In the genomic region with DNA sequence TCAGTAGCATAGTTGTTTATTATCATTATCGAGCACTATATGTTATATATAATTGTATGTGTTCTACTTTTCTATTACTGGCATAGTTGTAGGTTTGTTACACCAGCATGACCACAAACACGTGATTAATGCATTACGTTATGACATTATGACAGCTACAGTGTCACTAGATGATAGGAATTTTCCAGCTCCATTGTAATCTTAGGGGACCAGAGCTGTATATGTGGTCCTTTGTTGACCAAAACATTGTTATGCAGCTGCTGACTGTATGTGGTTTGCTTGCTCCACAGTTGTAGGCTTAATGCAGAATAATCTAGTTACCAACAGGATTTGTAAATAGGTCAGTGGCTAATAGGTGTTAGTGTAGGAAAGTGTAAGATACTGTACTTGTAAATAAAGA, we compare ENCODE assay signal across 13 cellular contexts.
"Had no signal": no experiment of that assay in that cellular context is flagged by ENCODE, and none has a peak within 500 bp of the region (broad histone marks: within the 10 kb centered on the region; RNA-seq: fewer than 3 reads in every experiment).

No MANE protein-coding gene starts in this region.

- H3K36me3 ChIP-seq: adrenal gland, colonic mucosa, right lobe of liver, thoracic aorta had no signal

- H3K27me3 ChIP-seq: adrenal gland, colonic mucosa, esophagus squamous epithelium, right lobe of liver had no signal

- H3K27me3 Mint-ChIP-seq: activated CD8-positive, alpha-beta memory T cell treated with anti-CD3 and anti-CD28 coated beads, Interleukin-2, amount 10 ng/mL, durations not matched to agents 7 days and 5 days; activated naive CD4-positive, alpha-beta T cell treated with anti-CD3 and anti-CD28 coated beads, Interleukin-2, amount 50 U/mL, for 24 hours; activated T-cell treated with anti-CD3 and anti-CD28 coated beads, Interleukin-2, amount 50 U/mL, for 24 hours; stimulated activated naive CD8-positive, alpha-beta T cell treated with anti-CD3 and anti-CD28 coated beads, Interleukin-15, amount 100 ng/mL, for 72 hours had no signal

- H3K4me3 Mint-ChIP-seq: activated CD8-positive, alpha-beta memory T cell treated with anti-CD3 and anti-CD28 coated beads, Interleukin-2, amount 10 ng/mL, durations not matched to agents 7 days and 5 days; activated naive CD4-positive, alpha-beta T cell treated with anti-CD3 and anti-CD28 coated beads, Interleukin-2, amount 50 U/mL, for 24 hours; activated T-cell treated with anti-CD3 and anti-CD28 coated beads, Interleukin-2, amount 50 U/mL, for 24 hours; stimulated activated naive CD8-positive, alpha-beta T cell treated with anti-CD3 and anti-CD28 coated beads, Interleukin-15, amount 100 ng/mL, for 72 hours had no signal

- DNase-seq: activated CD4-positive, alpha-beta T cell treated with anti-CD3 and anti-CD28 coated beads, Interleukin-2, amount 50 U/mL, for 48 hours; activated CD8-positive, alpha-beta memory T cell treated with anti-CD3 and anti-CD28 coated beads, Interleukin-2, amount 10 ng/mL, durations not matched to agents 7 days and 5 days; activated T-cell treated with anti-CD3 and anti-CD28 coated beads, Interleukin-2, amount 50 U/mL, for 24 hours; adrenal gland; caudate nucleus; colonic mucosa; esophagus squamous epithelium; right lobe of liver; stimulated activated CD4-positive, alpha-beta T cell treated with anti-CD3 and anti-CD28 coated beads, Interleukin-1b, Interleukin-23, amount 100 ng/mL, for 48 hours; stimulated activated naive CD8-positive, alpha-beta T cell treated with anti-CD3 and anti-CD28 coated beads, Interleukin-15, amount 100 ng/mL, for 72 hours had no signal

- H3K4me1 Mint-ChIP-seq: activated CD8-positive, alpha-beta memory T cell treated with anti-CD3 and anti-CD28 coated beads, Interleukin-2, amount 10 ng/mL, durations not matched to agents 7 days and 5 days; activated naive CD4-positive, alpha-beta T cell treated with anti-CD3 and anti-CD28 coated beads, Interleukin-2, amount 50 U/mL, for 24 hours; stimulated activated naive CD8-positive, alpha-beta T cell treated with anti-CD3 and anti-CD28 coated beads, Interleukin-15, amount 100 ng/mL, for 72 hours had no signal

- H3K27ac Mint-ChIP-seq: activated CD8-positive, alpha-beta memory T cell treated with anti-CD3 and anti-CD28 coated beads, Interleukin-2, amount 10 ng/mL, durations not matched to agents 7 days and 5 days; activated naive CD4-positive, alpha-beta T cell treated with anti-CD3 and anti-CD28 coated beads, Interleukin-2, amount 50 U/mL, for 24 hours; activated T-cell treated with anti-CD3 and anti-CD28 coated beads, Interleukin-2, amount 50 U/mL, for 24 hours; stimulated activated naive CD8-positive, alpha-beta T cell treated with anti-CD3 and anti-CD28 coated beads, Interleukin-15, amount 100 ng/mL, for 72 hours had no signal

- H3K27ac ChIP-seq: adrenal gland, colonic mucosa, esophagus squamous epithelium, right lobe of liver, thoracic aorta, VCaP had no signal

- H3K4me3 ChIP-seq: adrenal gland, colonic mucosa, esophagus squamous epithelium, right lobe of liver, thoracic aorta had no signal

- H3K9me3 ChIP-seq: adrenal gland, colonic mucosa, esophagus squamous epithelium, right lobe of liver, thoracic aorta had no signal

- ATAC-seq: activated CD8-positive, alpha-beta memory T cell treated with anti-CD3 and anti-CD28 coated beads, Interleukin-2, amount 10 ng/mL, durations not matched to agents 7 days and 5 days; right lobe of liver; stimulated activated naive CD8-positive, alpha-beta T cell treated with anti-CD3 and anti-CD28 coated beads, Interleukin-15, amount 100 ng/mL, for 72 hours had no signal

- H3K4me1 ChIP-seq: adrenal gland, colonic mucosa, esophagus squamous epithelium, right lobe of liver had no signal
